ENCODE assay signal across 9 cellular contexts in genomic region chr2:102142829-102143449, GRCh38. TPM values are rescaled to one million over a fixed set of nuclear protein-coding genes. Genes with fewer than 3 reads are reported as not detected.
DNase-seq lines count a peak whose midpoint lies in the region; ATAC-seq lines count a peak whose summit lies in the region.
"Had no signal": no experiment of that assay in that cellular context is flagged by ENCODE, and none has a peak within 500 bp of the region (broad histone marks: within the 10 kb centered on the region; RNA-seq: fewer than 3 reads in every experiment).

No MANE protein-coding gene starts in this region.

- no peak for DNase-seq in activated CD4-positive, alpha-beta memory T cell treated with anti-CD3 and anti-CD28 coated beads for 36 hours
- peak; percentile 77 for DNase-seq in cardiac septum (ENCODE audit: low spot score)
- peak; percentile 51 for DNase-seq in renal cortical epithelial cell (ENCODE audit: low read depth)
- no peak for DNase-seq in NCI-H446 treated with DMSO at 0.1 percent for 48 hours (lab: John Stamatoyannopoulos, UW)
- DNase-seq in effector CD8-positive, alpha-beta T cell (lab: John Stamatoyannopoulos, UW) = no peak

- peaks cover 53% of the 10 kb centered on the region for H3K4me1 Mint-ChIP-seq in activated CD4-positive, alpha-beta memory T cell treated with anti-CD3 and anti-CD28 coated beads for 36 hours (ENCODE audit: low read depth)

- H3K36me3 Mint-ChIP-seq in activated CD4-positive, alpha-beta memory T cell treated with anti-CD3 and anti-CD28 coated beads for 36 hours = peaks cover 65% of the 10 kb centered on the region

- H3K9me3 Mint-ChIP-seq in activated CD4-positive, alpha-beta memory T cell treated with anti-CD3 and anti-CD28 coated beads for 36 hours = peaks cover 54% of the 10 kb centered on the region

- intact Hi-C loops in activated CD4-positive, alpha-beta memory T cell treated with anti-CD3 and anti-CD28 coated beads for 36 hours (cut with micrococcal nuclease) = no loop called here
- intact Hi-C loops in cardiac septum (cut with DNase I) = loop anchor here (5.0 kb wide), 2 partner anchors 81 to 121 kb away; no protein-coding TSS in a partner anchor

- CTCF ChIA-PET in activated CD4-positive, alpha-beta memory T cell treated with anti-CD3 and anti-CD28 coated beads for 36 hours (lab: Charles Lee) = interaction anchor here (1.1 to 2.7 kb wide), 4 partner anchors 14 to 137 kb away, joined by 3 to 9 read pairs (median 4); no protein-coding TSS in a partner anchor

- POLR2A ChIA-PET in activated CD4-positive, alpha-beta memory T cell treated with anti-CD3 and anti-CD28 coated beads for 36 hours (lab: Charles Lee) = interaction anchor here (1.2 to 2.1 kb wide), 3 partner anchors 15 to 109 kb away, joined by 3 to 5 read pairs (median 3); no protein-coding TSS in a partner anchor

- H3K4me3 Mint-ChIP-seq in activated CD4-positive, alpha-beta memory T cell treated with anti-CD3 and anti-CD28 coated beads for 36 hours = peak overlapping the region; percentile 81
- H3K4me3 Mint-ChIP-seq: central memory CD8-positive, alpha-beta T cell had no signal

- peak; percentile 26 for ATAC-seq in GM18517 (IDR thresholded peaks at IDR 0.05; ENCODE audit: unreplicated experiment)
- ATAC-seq in GM18873 (IDR thresholded peaks at IDR 0.05; ENCODE audit: low FRiP score, unreplicated experiment) = no peak
- no peak for ATAC-seq in GM21360 (IDR thresholded peaks at IDR 0.05; ENCODE audit: unreplicated experiment)

- peaks cover 31% of the 10 kb centered on the region for H3K27me3 Mint-ChIP-seq in activated CD4-positive, alpha-beta memory T cell treated with anti-CD3 and anti-CD28 coated beads for 36 hours

- peak overlapping the region; percentile 88 for H3K27ac Mint-ChIP-seq in activated CD4-positive, alpha-beta memory T cell treated with anti-CD3 and anti-CD28 coated beads for 36 hours

RNA-seq across cellular contexts. Expression of gene IL1R1, which starts 0.4 kb away (rescaled TPM):
- total RNA-seq in activated CD4-positive, alpha-beta memory T cell treated with anti-CD3 and anti-CD28 coated beads for 36 hours = 10 to 100 TPM; 20.3 to 20.4 TPM
- total RNA-seq in cardiac septum = 27.7 TPM
- 21.5 and 62.7 TPM in 2 replicates for total RNA-seq in renal cortical epithelial cell

RNA-seq across cellular contexts. Expression of gene IL1RL2, which starts 43.9 kb away (rescaled TPM):
- total RNA-seq in activated CD4-positive, alpha-beta memory T cell treated with anti-CD3 and anti-CD28 coated beads for 36 hours = 1 to 10 TPM; 1.1 to 1.7 TPM
- total RNA-seq in cardiac septum = 0.35 TPM
- total RNA-seq in renal cortical epithelial cell = 3.3 and 4.6 TPM in 2 replicates

Comparison
In these comparisons a context has a peak if more than half of its experiments do, and no peak if none do; other contexts are left out.
1. DNase-seq: peak in cardiac septum (single experiment) and renal cortical epithelial cell (single experiment); none in activated CD4-positive, alpha-beta memory T cell treated with anti-CD3 and anti-CD28 coated beads for 36 hours (single experiment), NCI-H446 treated with DMSO at 0.1 percent for 48 hours (single experiment) and effector CD8-positive, alpha-beta T cell (single experiment).